In the genomic region with DNA sequence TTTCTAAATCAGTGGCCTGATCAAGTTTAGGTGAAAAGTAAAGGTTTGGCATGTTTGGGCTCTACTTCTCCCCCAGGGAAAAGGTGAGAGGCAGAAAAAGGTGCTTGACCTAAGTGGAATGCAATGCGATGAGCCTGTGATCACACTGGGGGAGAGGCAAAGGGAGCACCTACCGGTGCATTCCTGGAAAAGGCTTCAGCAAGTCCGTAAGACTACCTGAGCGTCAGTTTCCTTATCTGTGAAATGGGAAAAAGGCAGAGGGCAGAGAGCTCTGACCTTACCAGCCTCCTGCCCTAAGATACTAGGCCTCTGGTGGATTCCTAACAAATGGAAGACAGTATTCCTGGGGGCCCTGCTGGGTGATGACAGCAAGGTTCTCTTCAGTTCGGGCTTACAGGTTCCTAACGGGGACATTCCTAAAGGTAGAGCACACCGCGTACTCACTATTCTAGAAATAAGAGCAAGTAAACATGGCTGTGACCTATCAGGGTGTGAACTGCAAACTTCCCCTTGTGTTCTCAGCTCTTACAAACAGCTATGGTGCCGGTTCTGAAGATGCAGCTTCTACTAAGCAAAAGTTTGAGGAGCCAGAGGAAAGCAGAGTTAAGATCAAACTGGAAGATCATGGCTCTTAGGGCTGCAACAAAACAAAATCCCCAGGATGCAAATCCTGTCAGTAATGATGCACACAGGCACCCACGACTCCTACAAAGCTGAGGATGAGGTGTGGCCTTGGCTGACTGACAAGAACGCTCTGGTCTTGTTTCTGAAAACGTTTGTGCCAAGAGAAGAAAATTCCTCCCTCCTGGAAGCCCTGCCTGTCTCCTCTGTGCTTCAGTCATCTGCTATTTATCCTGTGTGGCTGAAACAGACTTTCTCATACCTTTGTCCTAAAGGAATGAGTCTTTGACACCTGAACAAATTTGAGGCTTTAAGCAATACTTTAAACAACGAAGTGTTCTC, we compare ENCODE assay signal across 1 cellular context.
TF ChIP-seq lines count a peak whose summit lies in the region.

No MANE protein-coding gene starts in this region.

TF ChIP-seq in HepG2, 621 proteins besides CTCF, POLR2A, EP300 and RAD21 (continued from another document and continues in another):
- TF ChIP-seq, protein P1, sequence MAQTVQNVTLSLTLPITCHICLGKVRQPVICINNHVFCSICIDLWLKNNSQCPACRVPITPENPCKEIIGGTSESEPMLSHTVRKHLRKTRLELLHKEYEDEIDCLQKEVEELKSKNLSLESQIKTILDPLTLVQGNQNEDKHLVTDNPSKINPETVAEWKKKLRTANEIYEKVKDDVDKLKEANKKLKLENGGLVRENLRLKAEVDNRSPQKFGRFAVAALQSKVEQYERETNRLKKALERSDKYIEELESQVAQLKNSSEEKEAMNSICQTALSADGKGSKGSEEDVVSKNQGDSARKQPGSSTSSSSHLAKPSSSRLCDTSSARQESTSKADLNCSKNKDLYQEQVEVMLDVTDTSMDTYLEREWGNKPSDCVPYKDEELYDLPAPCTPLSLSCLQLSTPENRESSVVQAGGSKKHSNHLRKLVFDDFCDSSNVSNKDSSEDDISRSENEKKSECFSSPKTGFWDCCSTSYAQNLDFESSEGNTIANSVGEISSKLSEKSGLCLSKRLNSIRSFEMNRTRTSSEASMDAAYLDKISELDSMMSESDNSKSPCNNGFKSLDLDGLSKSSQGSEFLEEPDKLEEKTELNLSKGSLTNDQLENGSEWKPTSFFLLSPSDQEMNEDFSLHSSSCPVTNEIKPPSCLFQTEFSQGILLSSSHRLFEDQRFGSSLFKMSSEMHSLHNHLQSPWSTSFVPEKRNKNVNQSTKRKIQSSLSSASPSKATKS (CRISPR knock-in tag; IDR thresholded peaks at IDR 0.05) = no peak
- TF ChIP-seq, protein P2, sequence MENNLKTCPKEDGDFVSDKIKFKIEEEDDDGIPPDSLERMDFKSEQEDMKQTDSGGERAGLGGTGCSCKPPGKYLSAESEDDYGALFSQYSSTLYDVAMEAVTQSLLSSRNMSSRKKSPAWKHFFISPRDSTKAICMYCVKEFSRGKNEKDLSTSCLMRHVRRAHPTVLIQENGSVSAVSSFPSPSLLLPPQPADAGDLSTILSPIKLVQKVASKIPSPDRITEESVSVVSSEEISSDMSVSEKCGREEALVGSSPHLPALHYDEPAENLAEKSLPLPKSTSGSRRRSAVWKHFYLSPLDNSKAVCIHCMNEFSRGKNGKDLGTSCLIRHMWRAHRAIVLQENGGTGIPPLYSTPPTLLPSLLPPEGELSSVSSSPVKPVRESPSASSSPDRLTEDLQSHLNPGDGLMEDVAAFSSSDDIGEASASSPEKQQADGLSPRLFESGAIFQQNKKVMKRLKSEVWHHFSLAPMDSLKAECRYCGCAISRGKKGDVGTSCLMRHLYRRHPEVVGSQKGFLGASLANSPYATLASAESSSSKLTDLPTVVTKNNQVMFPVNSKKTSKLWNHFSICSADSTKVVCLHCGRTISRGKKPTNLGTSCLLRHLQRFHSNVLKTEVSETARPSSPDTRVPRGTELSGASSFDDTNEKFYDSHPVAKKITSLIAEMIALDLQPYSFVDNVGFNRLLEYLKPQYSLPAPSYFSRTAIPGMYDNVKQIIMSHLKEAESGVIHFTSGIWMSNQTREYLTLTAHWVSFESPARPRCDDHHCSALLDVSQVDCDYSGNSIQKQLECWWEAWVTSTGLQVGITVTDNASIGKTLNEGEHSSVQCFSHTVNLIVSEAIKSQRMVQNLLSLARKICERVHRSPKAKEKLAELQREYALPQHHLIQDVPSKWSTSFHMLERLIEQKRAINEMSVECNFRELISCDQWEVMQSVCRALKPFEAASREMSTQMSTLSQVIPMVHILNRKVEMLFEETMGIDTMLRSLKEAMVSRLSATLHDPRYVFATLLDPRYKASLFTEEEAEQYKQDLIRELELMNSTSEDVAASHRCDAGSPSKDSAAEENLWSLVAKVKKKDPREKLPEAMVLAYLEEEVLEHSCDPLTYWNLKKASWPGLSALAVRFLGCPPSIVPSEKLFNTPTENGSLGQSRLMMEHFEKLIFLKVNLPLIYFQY (CRISPR knock-in tag; IDR thresholded peaks at IDR 0.05; ENCODE audit: borderline replicate concordance) = no peak
- TF ChIP-seq IKZF1 (IDR thresholded peaks at IDR 0.05) (no peak), ZNF326 (CRISPR knock-in tag; IDR thresholded peaks at IDR 0.05; ENCODE audit: borderline replicate concordance) (no peak), ZFP82 (CRISPR knock-in tag; IDR thresholded peaks at IDR 0.05; ENCODE audit: borderline replicate concordance) (no peak), ZNF33B (CRISPR knock-in tag; IDR thresholded peaks at IDR 0.05) (0 out of 2 replicates have a peak, but pooled peaks have one; percentile 7), ARHGAP35 (CRISPR knock-in tag; IDR thresholded peaks at IDR 0.05; ENCODE audit: borderline replicate concordance) (no peak), ZEB1 (IDR thresholded peaks at IDR 0.05; ENCODE audit: insufficient replicate concordance, low read depth) (peak; percentile 41), NR2F6 (IDR thresholded peaks at IDR 0.05) (no peak), NR2F6 (CRISPR knock-in tag; IDR thresholded peaks at IDR 0.05) (no peak), GZF1 (CRISPR knock-in tag; IDR thresholded peaks at IDR 0.05) (no peak), NFIB (CRISPR knock-in tag; IDR thresholded peaks at IDR 0.05; ENCODE audit: borderline replicate concordance) (no peak), ZNF879 (CRISPR knock-in tag; IDR thresholded peaks at IDR 0.05) (no peak), TMF1 (CRISPR knock-in tag; IDR thresholded peaks at IDR 0.05; ENCODE audit: low read depth) (no peak), ZNF329 (CRISPR knock-in tag; IDR thresholded peaks at IDR 0.05; ENCODE audit: low read depth) (no peak), ZNF660 (CRISPR knock-in tag; IDR thresholded peaks at IDR 0.05; ENCODE audit: borderline replicate concordance, low read depth) (no peak), ZNF282 (IDR thresholded peaks at IDR 0.05; ENCODE audit: partially characterized antibody) (no peak), ZNF672 (CRISPR knock-in tag; IDR thresholded peaks at IDR 0.05) (no peak), NCOR1 (IDR thresholded peaks at IDR 0.05; ENCODE audit: borderline replicate concordance, low read length) (no peak), MIER2 (CRISPR knock-in tag; IDR thresholded peaks at IDR 0.05) (no peak), SOX13 (IDR thresholded peaks at IDR 0.05) (no peak), SOX13 (CRISPR knock-in tag; conservative IDR thresholded peaks at IDR 0.05 in 1 of 2, IDR thresholded peaks at IDR 0.05 in 1 of 2) (no peak), ZSCAN22 (CRISPR knock-in tag; IDR thresholded peaks at IDR 0.05) (no peak), MTF2 (CRISPR knock-in tag; IDR thresholded peaks at IDR 0.05; ENCODE audit: borderline replicate concordance) (0 out of 2 replicates have a peak, but pooled peaks have one; percentile 37), ZBTB7A (CRISPR knock-in tag; IDR thresholded peaks at IDR 0.05) (no peak), CBFB (CRISPR knock-in tag; IDR thresholded peaks at IDR 0.05) (no peak), ZNF253 (CRISPR knock-in tag; IDR thresholded peaks at IDR 0.05; ENCODE audit: borderline replicate concordance) (no peak), KDM1A (CRISPR knock-in tag; IDR thresholded peaks at IDR 0.05) (peak; percentile 78; the same call in 1 of the 2 replicates), ZNF607 (CRISPR knock-in tag; IDR thresholded peaks at IDR 0.05; ENCODE audit: borderline replicate concordance) (no peak), TAF1 (CRISPR knock-in tag; IDR thresholded peaks at IDR 0.05) (no peak), ZNF225 (CRISPR knock-in tag; IDR thresholded peaks at IDR 0.05) (no peak), ZNF629 (CRISPR knock-in tag; conservative IDR thresholded peaks at IDR 0.05) (peak; percentile 98), ZNF263 (CRISPR knock-in tag; IDR thresholded peaks at IDR 0.05) (peak; percentile 97), ZNF567 (CRISPR knock-in tag; IDR thresholded peaks at IDR 0.05; ENCODE audit: borderline replicate concordance) (0 out of 2 replicates have a peak, but pooled peaks have one; percentile 37), RARG (CRISPR knock-in tag; IDR thresholded peaks at IDR 0.05; ENCODE audit: low read depth) (no peak), ZNF556 (CRISPR knock-in tag; IDR thresholded peaks at IDR 0.05; ENCODE audit: borderline replicate concordance) (peak; percentile 47; the same call in 1 of the 2 replicates)
- TF ChIP-seq, protein P3, sequence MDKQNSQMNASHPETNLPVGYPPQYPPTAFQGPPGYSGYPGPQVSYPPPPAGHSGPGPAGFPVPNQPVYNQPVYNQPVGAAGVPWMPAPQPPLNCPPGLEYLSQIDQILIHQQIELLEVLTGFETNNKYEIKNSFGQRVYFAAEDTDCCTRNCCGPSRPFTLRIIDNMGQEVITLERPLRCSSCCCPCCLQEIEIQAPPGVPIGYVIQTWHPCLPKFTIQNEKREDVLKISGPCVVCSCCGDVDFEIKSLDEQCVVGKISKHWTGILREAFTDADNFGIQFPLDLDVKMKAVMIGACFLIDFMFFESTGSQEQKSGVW (CRISPR knock-in tag; IDR thresholded peaks at IDR 0.05; ENCODE audit: borderline replicate concordance) = no peak
- TF ChIP-seq, protein P4, sequence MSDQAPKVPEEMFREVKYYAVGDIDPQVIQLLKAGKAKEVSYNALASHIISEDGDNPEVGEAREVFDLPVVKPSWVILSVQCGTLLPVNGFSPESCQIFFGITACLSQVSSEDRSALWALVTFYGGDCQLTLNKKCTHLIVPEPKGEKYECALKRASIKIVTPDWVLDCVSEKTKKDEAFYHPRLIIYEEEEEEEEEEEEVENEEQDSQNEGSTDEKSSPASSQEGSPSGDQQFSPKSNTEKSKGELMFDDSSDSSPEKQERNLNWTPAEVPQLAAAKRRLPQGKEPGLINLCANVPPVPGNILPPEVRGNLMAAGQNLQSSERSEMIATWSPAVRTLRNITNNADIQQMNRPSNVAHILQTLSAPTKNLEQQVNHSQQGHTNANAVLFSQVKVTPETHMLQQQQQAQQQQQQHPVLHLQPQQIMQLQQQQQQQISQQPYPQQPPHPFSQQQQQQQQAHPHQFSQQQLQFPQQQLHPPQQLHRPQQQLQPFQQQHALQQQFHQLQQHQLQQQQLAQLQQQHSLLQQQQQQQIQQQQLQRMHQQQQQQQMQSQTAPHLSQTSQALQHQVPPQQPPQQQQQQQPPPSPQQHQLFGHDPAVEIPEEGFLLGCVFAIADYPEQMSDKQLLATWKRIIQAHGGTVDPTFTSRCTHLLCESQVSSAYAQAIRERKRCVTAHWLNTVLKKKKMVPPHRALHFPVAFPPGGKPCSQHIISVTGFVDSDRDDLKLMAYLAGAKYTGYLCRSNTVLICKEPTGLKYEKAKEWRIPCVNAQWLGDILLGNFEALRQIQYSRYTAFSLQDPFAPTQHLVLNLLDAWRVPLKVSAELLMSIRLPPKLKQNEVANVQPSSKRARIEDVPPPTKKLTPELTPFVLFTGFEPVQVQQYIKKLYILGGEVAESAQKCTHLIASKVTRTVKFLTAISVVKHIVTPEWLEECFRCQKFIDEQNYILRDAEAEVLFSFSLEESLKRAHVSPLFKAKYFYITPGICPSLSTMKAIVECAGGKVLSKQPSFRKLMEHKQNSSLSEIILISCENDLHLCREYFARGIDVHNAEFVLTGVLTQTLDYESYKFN (CRISPR knock-in tag; conservative IDR thresholded peaks at IDR 0.05) = 0 out of 2 replicates have a peak, but pooled peaks have one; percentile 30
- TF ChIP-seq, protein P5, sequence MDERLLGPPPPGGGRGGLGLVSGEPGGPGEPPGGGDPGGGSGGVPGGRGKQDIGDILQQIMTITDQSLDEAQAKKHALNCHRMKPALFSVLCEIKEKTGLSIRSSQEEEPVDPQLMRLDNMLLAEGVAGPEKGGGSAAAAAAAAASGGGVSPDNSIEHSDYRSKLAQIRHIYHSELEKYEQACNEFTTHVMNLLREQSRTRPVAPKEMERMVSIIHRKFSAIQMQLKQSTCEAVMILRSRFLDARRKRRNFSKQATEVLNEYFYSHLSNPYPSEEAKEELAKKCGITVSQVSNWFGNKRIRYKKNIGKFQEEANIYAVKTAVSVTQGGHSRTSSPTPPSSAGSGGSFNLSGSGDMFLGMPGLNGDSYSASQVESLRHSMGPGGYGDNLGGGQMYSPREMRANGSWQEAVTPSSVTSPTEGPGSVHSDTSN (CRISPR knock-in tag; IDR thresholded peaks at IDR 0.05) = no peak
- TF ChIP-seq, protein P6, sequence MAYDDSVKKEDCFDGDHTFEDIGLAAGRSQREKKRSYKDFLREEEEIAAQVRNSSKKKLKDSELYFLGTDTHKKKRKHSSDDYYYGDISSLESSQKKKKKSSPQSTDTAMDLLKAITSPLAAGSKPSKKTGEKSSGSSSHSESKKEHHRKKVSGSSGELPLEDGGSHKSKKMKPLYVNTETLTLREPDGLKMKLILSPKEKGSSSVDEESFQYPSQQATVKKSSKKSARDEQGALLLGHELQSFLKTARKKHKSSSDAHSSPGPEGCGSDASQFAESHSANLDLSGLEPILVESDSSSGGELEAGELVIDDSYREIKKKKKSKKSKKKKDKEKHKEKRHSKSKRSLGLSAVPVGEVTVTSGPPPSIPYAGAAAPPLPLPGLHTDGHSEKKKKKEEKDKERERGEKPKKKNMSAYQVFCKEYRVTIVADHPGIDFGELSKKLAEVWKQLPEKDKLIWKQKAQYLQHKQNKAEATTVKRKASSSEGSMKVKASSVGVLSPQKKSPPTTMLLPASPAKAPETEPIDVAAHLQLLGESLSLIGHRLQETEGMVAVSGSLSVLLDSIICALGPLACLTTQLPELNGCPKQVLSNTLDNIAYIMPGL (CRISPR knock-in tag; IDR thresholded peaks at IDR 0.05; ENCODE audit: borderline replicate concordance in 1 of 2, low read depth in 1 of 2) = 0 out of 4 replicates have a peak, but pooled peaks of 1 of the 2 experiments have one; percentile 32
- TF ChIP-seq, protein P7, sequence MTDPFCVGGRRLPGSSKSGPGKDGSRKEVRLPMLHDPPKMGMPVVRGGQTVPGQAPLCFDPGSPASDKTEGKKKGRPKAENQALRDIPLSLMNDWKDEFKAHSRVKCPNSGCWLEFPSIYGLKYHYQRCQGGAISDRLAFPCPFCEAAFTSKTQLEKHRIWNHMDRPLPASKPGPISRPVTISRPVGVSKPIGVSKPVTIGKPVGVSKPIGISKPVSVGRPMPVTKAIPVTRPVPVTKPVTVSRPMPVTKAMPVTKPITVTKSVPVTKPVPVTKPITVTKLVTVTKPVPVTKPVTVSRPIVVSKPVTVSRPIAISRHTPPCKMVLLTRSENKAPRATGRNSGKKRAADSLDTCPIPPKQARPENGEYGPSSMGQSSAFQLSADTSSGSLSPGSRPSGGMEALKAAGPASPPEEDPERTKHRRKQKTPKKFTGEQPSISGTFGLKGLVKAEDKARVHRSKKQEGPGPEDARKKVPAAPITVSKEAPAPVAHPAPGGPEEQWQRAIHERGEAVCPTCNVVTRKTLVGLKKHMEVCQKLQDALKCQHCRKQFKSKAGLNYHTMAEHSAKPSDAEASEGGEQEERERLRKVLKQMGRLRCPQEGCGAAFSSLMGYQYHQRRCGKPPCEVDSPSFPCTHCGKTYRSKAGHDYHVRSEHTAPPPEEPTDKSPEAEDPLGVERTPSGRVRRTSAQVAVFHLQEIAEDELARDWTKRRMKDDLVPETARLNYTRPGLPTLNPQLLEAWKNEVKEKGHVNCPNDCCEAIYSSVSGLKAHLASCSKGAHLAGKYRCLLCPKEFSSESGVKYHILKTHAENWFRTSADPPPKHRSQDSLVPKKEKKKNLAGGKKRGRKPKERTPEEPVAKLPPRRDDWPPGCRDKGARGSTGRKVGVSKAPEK (CRISPR knock-in tag; IDR thresholded peaks at IDR 0.05; ENCODE audit: borderline replicate concordance) = no peak
- TF ChIP-seq, protein P8, sequence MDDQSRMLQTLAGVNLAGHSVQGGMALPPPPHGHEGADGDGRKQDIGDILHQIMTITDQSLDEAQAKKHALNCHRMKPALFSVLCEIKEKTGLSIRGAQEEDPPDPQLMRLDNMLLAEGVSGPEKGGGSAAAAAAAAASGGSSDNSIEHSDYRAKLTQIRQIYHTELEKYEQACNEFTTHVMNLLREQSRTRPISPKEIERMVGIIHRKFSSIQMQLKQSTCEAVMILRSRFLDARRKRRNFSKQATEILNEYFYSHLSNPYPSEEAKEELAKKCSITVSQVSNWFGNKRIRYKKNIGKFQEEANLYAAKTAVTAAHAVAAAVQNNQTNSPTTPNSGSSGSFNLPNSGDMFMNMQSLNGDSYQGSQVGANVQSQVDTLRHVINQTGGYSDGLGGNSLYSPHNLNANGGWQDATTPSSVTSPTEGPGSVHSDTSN (CRISPR knock-in tag; IDR thresholded peaks at IDR 0.05; ENCODE audit: borderline replicate concordance) = no peak
